ENCODE assay signal across 7 cellular contexts in genomic region chr10:73787031-73787800, GRCh38. TPM values are rescaled to one million over a fixed set of nuclear protein-coding genes. Genes with fewer than 3 reads are reported as not detected.
DNase-seq lines count a peak whose midpoint lies in the region; ATAC-seq and TF ChIP-seq lines count a peak whose summit lies in the region.
"Not testable (repeated sequence)": the region's sequence is repeated elsewhere in the genome, so short reads cannot be mapped to it uniquely, and the experiment has no call there.

No MANE protein-coding gene starts in this region.

- H3K4me1 Mint-ChIP-seq in activated T-helper 1 cell treated with anti-CD3 and anti-CD28 coated beads, Interleukin-12 subunit alpha, Interleukin-12 subunit beta, Interleukin-2, Interleukin-4 antibody, amounts not matched to agents 30 ng/mL and 10 ng/mL and 1 ng/mL, durations not matched to agents 14 hours and 24 hours and 36 hours (ENCODE audit: low read depth) = peaks cover 40% of the 10 kb centered on the region
- peaks cover 29% of the 10 kb centered on the region for H3K4me1 Mint-ChIP-seq in nephron

- not testable (repeated sequence) for BruUV-seq in mammary epithelial cell (replicated peaks; lab: Mats Ljungman, UMichigan)

- dilution Hi-C loops in mammary epithelial cell (cut with HindIII; ENCODE audit: low sequenced_read_pairs) = not testable (repeated sequence)

- not testable (repeated sequence) for H3K27me3 ChIP-seq in DOHH2 (ENCODE audit: control insufficient read depth, low read length); SK-N-SH (ENCODE audit: insufficient read depth); mammary epithelial cell (ENCODE audit: insufficient read depth, low read length); heart left ventricle; skeletal muscle tissue (ENCODE audit: control insufficient read depth in 3 of 3, insufficient read depth in 3 of 3, low read length in 3 of 3)

- not testable (repeated sequence) for H3K27ac Mint-ChIP-seq in activated T-helper 1 cell treated with anti-CD3 and anti-CD28 coated beads, Interleukin-12 subunit alpha, Interleukin-12 subunit beta, Interleukin-2, Interleukin-4 antibody, amounts not matched to agents 30 ng/mL and 10 ng/mL and 1 ng/mL, durations not matched to agents 14 hours and 24 hours and 36 hours
- H3K27ac Mint-ChIP-seq in nephron = peak overlapping the region in 1 of 3 experiments; percentile 46

- in situ Hi-C loops in mammary epithelial cell (cut with MboI; ENCODE audit: low sequenced_read_pairs in 2 of 2) = not testable (repeated sequence)

- TF ChIP-seq CTCF in DOHH2 (IDR thresholded peaks at IDR 0.05; ENCODE audit: low read depth, low read length, poor library complexity, severe bottlenecking); SK-N-SH (IDR thresholded peaks at IDR 0.05); mammary epithelial cell (conservative IDR thresholded peaks at IDR 0.05 in 1 of 2, IDR thresholded peaks at IDR 0.05 in 1 of 2; ENCODE audit: extremely low read depth in 1 of 2, insufficient read depth in 1 of 2, low read depth in 1 of 2, low read length in 2 of 2); heart left ventricle (IDR thresholded peaks at IDR 0.05); nephron (IDR thresholded peaks at IDR 0.05; ENCODE audit: unreplicated experiment in 3 of 3): not testable (repeated sequence)

- H3F3A ChIP-seq in DOHH2 (ENCODE audit: control insufficient read depth, insufficient read depth) = peaks cover 12% of the 10 kb centered on the region
- H3F3A ChIP-seq in SK-N-SH (replicated peaks; ENCODE audit: insufficient read depth) = not testable (repeated sequence)

- TF ChIP-seq RAD21 in SK-N-SH (IDR thresholded peaks at IDR 0.05; ENCODE audit: low read length) = not testable (repeated sequence)

- peaks cover 29% of the 10 kb centered on the region for H3K36me3 Mint-ChIP-seq in activated T-helper 1 cell treated with anti-CD3 and anti-CD28 coated beads, Interleukin-12 subunit alpha, Interleukin-12 subunit beta, Interleukin-2, Interleukin-4 antibody, amounts not matched to agents 30 ng/mL and 10 ng/mL and 1 ng/mL, durations not matched to agents 14 hours and 24 hours and 36 hours (ENCODE audit: low read depth)
- peaks cover 21% of the 10 kb centered on the region for H3K36me3 Mint-ChIP-seq in nephron (ENCODE audit: low read depth)

- H3K27ac ChIP-seq in DOHH2 (ENCODE audit: low read depth, low read length); SK-N-SH (ENCODE audit: low read depth in 2 of 2, low read length in 1 of 2); mammary epithelial cell (ENCODE audit: insufficient read depth, low read depth, low read length): not testable (repeated sequence)
- H3K27ac ChIP-seq in heart left ventricle = peak overlapping the region in 1 of 12 donors; percentile 65
- peak overlapping the region; percentile 91 for H3K27ac ChIP-seq in skeletal muscle tissue (ENCODE audit: low read depth, low read length)

- peaks cover 29% of the 10 kb centered on the region for H3K36me3 ChIP-seq in DOHH2 (ENCODE audit: control insufficient read depth, low read length)
- H3K36me3 ChIP-seq in SK-N-SH (replicated peaks in 1 of 2; ENCODE audit: control insufficient read depth in 1 of 2, insufficient read depth in 2 of 2, low read length in 1 of 2) = peaks cover 10 to 35% of the 10 kb centered on the region in 2 experiments
- H3K36me3 ChIP-seq in mammary epithelial cell (ENCODE audit: insufficient read depth, low read length) = not testable (repeated sequence)
- H3K36me3 ChIP-seq in heart left ventricle = peaks cover 5 to 37% (median 36%) of the 10 kb centered on the region in 9 donors
- H3K36me3 ChIP-seq in skeletal muscle tissue (ENCODE audit: control insufficient read depth in 3 of 3, insufficient read depth in 3 of 3, low read length in 3 of 3) = peaks cover 31 to 36% (median 33%) of the 10 kb centered on the region in 3 donors

- peak overlapping the region; percentile 86; the same call in 1 of the 2 replicates for H3K9ac ChIP-seq in SK-N-SH
- not testable (repeated sequence) for H3K9ac ChIP-seq in mammary epithelial cell (ENCODE audit: insufficient read depth, low read length)
- peak overlapping the region in 2 of 3 donors; percentile 29 to 97 for H3K9ac ChIP-seq in skeletal muscle tissue (ENCODE audit: low read depth in 1 of 3, low read length in 3 of 3)

- not testable (repeated sequence) for H3K9me3 ChIP-seq in DOHH2 (ENCODE audit: control insufficient read depth, insufficient read depth, low read length); SK-N-SH; mammary epithelial cell (replicated peaks; ENCODE audit: insufficient read depth, low read length); heart left ventricle; skeletal muscle tissue (ENCODE audit: control insufficient read depth in 3 of 3, low read length in 3 of 3)

- DNase-seq in SK-N-SH; activated T-helper 1 cell treated with anti-CD3 and anti-CD28 coated beads, Interleukin-12 subunit alpha, Interleukin-12 subunit beta, Interleukin-2, Interleukin-4 antibody, amounts not matched to agents 30 ng/mL and 10 ng/mL and 1 ng/mL, durations not matched to agents 14 hours and 24 hours and 36 hours (ENCODE audit: low spot score); mammary epithelial cell; heart left ventricle: not testable (repeated sequence)

- intact Hi-C loops in activated T-helper 1 cell treated with anti-CD3 and anti-CD28 coated beads, Interleukin-12 subunit alpha, Interleukin-12 subunit beta, Interleukin-2, Interleukin-4 antibody, amounts not matched to agents 30 ng/mL and 10 ng/mL and 1 ng/mL, durations not matched to agents 14 hours and 24 hours and 36 hours (cut with micrococcal nuclease) = loop anchor here (10.0 kb wide), 1 partner anchor 542 kb away; the partner anchor contains the start of gene DNAJC9
- intact Hi-C loops in mammary epithelial cell (cut with micrococcal nuclease); heart left ventricle (cut with DNase I): not testable (repeated sequence)

- H3K9me2 ChIP-seq in DOHH2 (replicated peaks; ENCODE audit: control insufficient read depth, low read length); SK-N-SH: not testable (repeated sequence)

- not testable (repeated sequence) for TF ChIP-seq EP300 in SK-N-SH (IDR thresholded peaks at IDR 0.05; ENCODE audit: borderline replicate concordance in 1 of 2, low read depth in 1 of 2, low read length in 1 of 2)

- peak overlapping the region; percentile 99 for H3K4me3 Mint-ChIP-seq in activated T-helper 1 cell treated with anti-CD3 and anti-CD28 coated beads, Interleukin-12 subunit alpha, Interleukin-12 subunit beta, Interleukin-2, Interleukin-4 antibody, amounts not matched to agents 30 ng/mL and 10 ng/mL and 1 ng/mL, durations not matched to agents 14 hours and 24 hours and 36 hours
- H3K4me3 Mint-ChIP-seq in nephron = peak overlapping the region; percentile 74 to 93 (median 83)

- H3K4me2 ChIP-seq in DOHH2 (ENCODE audit: low read length) (peak overlapping the region; percentile 99), SK-N-SH (peak overlapping the region; percentile 97), mammary epithelial cell (ENCODE audit: insufficient read depth, low read depth, low read length) (peak overlapping the region; percentile 36)

- CTCF ChIA-PET in SK-N-SH (lab: Yijun Ruan, JAX) = interaction anchor here (0.7 to 2.1 kb wide), 5 partner anchors 12 to 25 kb away, joined by 3 to 8 read pairs (median 4); a partner anchor contains a TSS
- CTCF ChIA-PET in mammary epithelial cell (lab: Charles Lee; ENCODE audit: low non-redundant PET) = not testable (repeated sequence)

- POLR2A ChIA-PET in SK-N-SH (lab: Yijun Ruan, JAX) = interaction anchor here (1.0 to 4.0 kb wide), 6 partner anchors 12 to 44 kb away, joined by 4 to 22 read pairs (median 4); partner anchors contain the start of gene SEC24C

- not testable (repeated sequence) for H3K4me3 ChIP-seq in DOHH2 (ENCODE audit: low read length); mammary epithelial cell (replicated peaks in 1 of 3; ENCODE audit: insufficient read depth in 1 of 3, low read depth in 2 of 3, low read length in 3 of 3); skeletal muscle tissue (ENCODE audit: low read length in 3 of 3)
- H3K4me3 ChIP-seq in SK-N-SH (ENCODE audit: low read depth in 2 of 2, low read length in 1 of 2) (peak overlapping the region in 1 of 2 experiments; percentile 93; a peak in 3 of 4 replicates), heart left ventricle (peak overlapping the region in 9 of 12 donors; percentile 65 to 93 (median 89))

- not testable (repeated sequence) for H3K27me3 Mint-ChIP-seq in activated T-helper 1 cell treated with anti-CD3 and anti-CD28 coated beads, Interleukin-12 subunit alpha, Interleukin-12 subunit beta, Interleukin-2, Interleukin-4 antibody, amounts not matched to agents 30 ng/mL and 10 ng/mL and 1 ng/mL, durations not matched to agents 14 hours and 24 hours and 36 hours (ENCODE audit: insufficient read depth); nephron (ENCODE audit: low read depth)

- peaks cover 45% of the 10 kb centered on the region for H3K79me2 ChIP-seq in DOHH2 (ENCODE audit: control insufficient read depth, low read length)
- peaks cover 66% of the 10 kb centered on the region for H3K79me2 ChIP-seq in SK-N-SH (ENCODE audit: insufficient read depth)
- peaks cover 63% of the 10 kb centered on the region for H3K79me2 ChIP-seq in mammary epithelial cell (ENCODE audit: insufficient read depth, low read length)

- TF ChIP-seq POLR2A in heart left ventricle (IDR thresholded peaks at IDR 0.05) = not testable (repeated sequence)

- 79% methylated on average over 16 of the region's 21 CpGs for WGBS in SK-N-SH (ENCODE audit: low lambda C conversion rate)
- WGBS in mammary epithelial cell (ENCODE audit: low coverage, missing lambda C conversion rate) = 86% methylated on average over 17 of the region's 21 CpGs
- WGBS in heart left ventricle, 4 donors = 88 to 90% (median 89%) methylated on average over 21 of the region's 21 CpGs

- H3K9me3 Mint-ChIP-seq in activated T-helper 1 cell treated with anti-CD3 and anti-CD28 coated beads, Interleukin-12 subunit alpha, Interleukin-12 subunit beta, Interleukin-2, Interleukin-4 antibody, amounts not matched to agents 30 ng/mL and 10 ng/mL and 1 ng/mL, durations not matched to agents 14 hours and 24 hours and 36 hours; nephron: not testable (repeated sequence)

- H3K4me1 ChIP-seq in DOHH2 (ENCODE audit: control insufficient read depth, low read length) (peaks cover 34% of the 10 kb centered on the region), SK-N-SH (ENCODE audit: control insufficient read depth in 1 of 2, insufficient read depth in 2 of 2, low read depth in 1 of 2, low read length in 1 of 2) (peaks cover 0 to 20% of the 10 kb centered on the region in 2 experiments; a peak in 3 of 4 replicates), mammary epithelial cell (ENCODE audit: insufficient read depth, low read length) (peaks cover 15% of the 10 kb centered on the region), heart left ventricle (peaks cover 7 to 57% (median 40%) of the 10 kb centered on the region in 12 donors), skeletal muscle tissue (ENCODE audit: control insufficient read depth in 3 of 3, insufficient read depth in 3 of 3, low read length in 3 of 3) (peaks cover 30 to 51% (median 39%) of the 10 kb centered on the region in 3 donors)

- not testable (repeated sequence) for ATAC-seq in heart left ventricle

- not testable (repeated sequence) for H4K20me1 ChIP-seq in DOHH2 (ENCODE audit: control insufficient read depth, insufficient read depth, low read depth, low read length); mammary epithelial cell (ENCODE audit: insufficient read depth, low read length)
- peaks cover 26% of the 10 kb centered on the region for H4K20me1 ChIP-seq in SK-N-SH (ENCODE audit: insufficient read depth)

- H2AFZ ChIP-seq in SK-N-SH (ENCODE audit: low read depth); mammary epithelial cell (ENCODE audit: low read depth, low read length): not testable (repeated sequence)

RNA-seq across cellular contexts. Expression of gene ZSWIM8, which starts 1.8 kb away (rescaled TPM):
- 97.3 and 112 TPM in 2 replicates for polyA plus RNA-seq in SK-N-SH (2012; rRNA removed)
- polyA plus RNA-seq in SK-N-SH (2012; cell fraction: cytosol; rRNA removed) = 21.4 and 41.4 TPM in 2 replicates
- 340 and 358 TPM in 2 replicates for polyA plus RNA-seq in SK-N-SH (2012; cell fraction: nucleus; rRNA removed)
- 54.2 and 56.3 TPM in 2 replicates for total RNA-seq in activated T-helper 1 cell treated with anti-CD3 and anti-CD28 coated beads, Interleukin-12 subunit alpha, Interleukin-12 subunit beta, Interleukin-2, Interleukin-4 antibody, amounts not matched to agents 30 ng/mL and 10 ng/mL and 1 ng/mL, durations not matched to agents 14 hours and 24 hours and 36 hours
- 10 to 100 TPM; 62.5 to 67.6 TPM for total RNA-seq in mammary epithelial cell
- 54.3 TPM for polyA plus RNA-seq in mammary epithelial cell
- 61.7 TPM for polyA minus RNA-seq in mammary epithelial cell
- 10 to 100 TPM; 37.6 to 69.7 (median 58.0) TPM for total RNA-seq in heart left ventricle
- polyA plus RNA-seq in heart left ventricle = 10 to 100 TPM; 47.8 to 64.6 TPM
- total RNA-seq in skeletal muscle tissue = 29.7 TPM

RNA-seq across cellular contexts. Expression of gene CHCHD1, which starts 5.4 kb away (rescaled TPM):
- polyA plus RNA-seq in SK-N-SH (2012; rRNA removed) = 57.8 and 60.9 TPM in 2 replicates
- polyA plus RNA-seq in SK-N-SH (2012; cell fraction: cytosol; rRNA removed) = 71.7 and 84.8 TPM in 2 replicates
- polyA plus RNA-seq in SK-N-SH (2012; cell fraction: nucleus; rRNA removed) = 22.1 and 30.6 TPM in 2 replicates
- total RNA-seq in activated T-helper 1 cell treated with anti-CD3 and anti-CD28 coated beads, Interleukin-12 subunit alpha, Interleukin-12 subunit beta, Interleukin-2, Interleukin-4 antibody, amounts not matched to agents 30 ng/mL and 10 ng/mL and 1 ng/mL, durations not matched to agents 14 hours and 24 hours and 36 hours = 30.9 and 33.5 TPM in 2 replicates
- total RNA-seq in mammary epithelial cell = 10 to 100 TPM; 11.7 to 24.7 TPM
- 36.9 TPM for polyA plus RNA-seq in mammary epithelial cell
- polyA minus RNA-seq in mammary epithelial cell = 10.5 TPM
- total RNA-seq in heart left ventricle = 10 to 100 TPM; 17.3 to 39.8 (median 22.7) TPM
- 10 to 100 TPM; 76.0 to 77.9 TPM for polyA plus RNA-seq in heart left ventricle
- total RNA-seq in skeletal muscle tissue = 17.7 TPM

RNA-seq across cellular contexts. Expression of gene NDST2, which starts 24.2 kb away (rescaled TPM):
- polyA plus RNA-seq in SK-N-SH (2012; rRNA removed) (22.1 and 24.1 TPM in 2 replicates), mammary epithelial cell (10.8 TPM), heart left ventricle (1 to 10 TPM; 8.3 to 9.4 TPM)
- polyA plus RNA-seq in SK-N-SH (2012; cell fraction: cytosol; rRNA removed) = 10.5 and 14.1 TPM in 2 replicates
- polyA plus RNA-seq in SK-N-SH (2012; cell fraction: nucleus; rRNA removed) = 69.9 and 86.8 TPM in 2 replicates
- total RNA-seq in activated T-helper 1 cell treated with anti-CD3 and anti-CD28 coated beads, Interleukin-12 subunit alpha, Interleukin-12 subunit beta, Interleukin-2, Interleukin-4 antibody, amounts not matched to agents 30 ng/mL and 10 ng/mL and 1 ng/mL, durations not matched to agents 14 hours and 24 hours and 36 hours = 51.7 and 53.2 TPM in 2 replicates
- total RNA-seq in mammary epithelial cell (10 to 100 TPM in 1 of 2 donors, 1 to 10 TPM in 1; 9.3 to 18.5 TPM), heart left ventricle (10 to 100 TPM in 6 of 9 donors, 1 to 10 TPM in 3; 5.8 to 32.3 (median 12.3) TPM), skeletal muscle tissue (6.3 TPM)
- 6.7 TPM for polyA minus RNA-seq in mammary epithelial cell

RNA-seq across cellular contexts. Expression of gene SEC24C, which starts 43.0 kb away (rescaled TPM):
- polyA plus RNA-seq in SK-N-SH (2012; rRNA removed) (73.6 and 99.2 TPM in 2 replicates), mammary epithelial cell (62.6 TPM), heart left ventricle (10 to 100 TPM; 26.4 to 59.6 TPM)
- 41.4 and 52.7 TPM in 2 replicates for polyA plus RNA-seq in SK-N-SH (2012; cell fraction: cytosol; rRNA removed)
- 160 and 238 TPM in 2 replicates for polyA plus RNA-seq in SK-N-SH (2012; cell fraction: nucleus; rRNA removed)
- total RNA-seq in activated T-helper 1 cell treated with anti-CD3 and anti-CD28 coated beads, Interleukin-12 subunit alpha, Interleukin-12 subunit beta, Interleukin-2, Interleukin-4 antibody, amounts not matched to agents 30 ng/mL and 10 ng/mL and 1 ng/mL, durations not matched to agents 14 hours and 24 hours and 36 hours = 112 and 114 TPM in 2 replicates
- total RNA-seq in mammary epithelial cell (10 to 100 TPM; 48.0 to 68.0 TPM), heart left ventricle (10 to 100 TPM; 42.8 to 65.5 (median 49.5) TPM), skeletal muscle tissue (41.8 TPM)
- 134 TPM for polyA minus RNA-seq in mammary epithelial cell

Comparison
In these comparisons a context has a peak if more than half of its experiments do, and no peak if none do; other contexts are left out.
1. H3K4me2 ChIP-seq: peak in every context shown above with its lines; median percentile 99 in DOHH2; 97 in SK-N-SH; 36 in mammary epithelial cell.